ENCODE assay signal across 8 cellular contexts in the genomic region with DNA sequence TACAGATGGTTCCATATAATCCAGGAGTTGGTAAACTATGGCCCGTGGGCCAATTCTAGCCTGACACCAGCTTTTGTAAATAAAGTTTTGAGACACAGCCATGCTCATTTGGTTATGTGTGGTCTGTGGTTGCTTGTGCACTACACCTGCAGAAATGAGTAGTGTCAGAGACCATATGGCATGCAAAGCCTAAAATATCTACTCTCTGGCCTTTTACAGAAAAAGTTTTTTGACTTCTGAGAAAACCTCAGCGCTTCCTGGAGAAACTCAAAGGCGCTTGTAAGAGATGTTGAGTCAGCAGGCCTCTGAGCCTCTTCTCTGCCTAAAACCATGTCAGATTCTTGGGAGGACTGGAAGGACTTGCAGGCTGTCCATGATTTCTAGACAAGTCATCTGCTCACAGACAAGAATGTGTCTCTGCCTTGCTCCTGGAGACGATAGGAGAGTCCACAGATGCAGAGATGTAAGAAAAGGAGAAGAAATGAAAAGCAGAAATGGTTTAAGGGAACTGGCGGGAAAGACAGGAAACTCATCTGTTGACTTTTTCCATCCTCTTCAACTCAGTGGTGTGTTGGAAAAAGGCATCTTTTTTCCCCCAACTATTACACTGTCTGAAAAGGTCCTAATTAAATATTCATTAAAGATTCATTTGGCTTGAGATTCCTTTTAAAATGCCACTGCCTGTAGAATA. TPM values are rescaled to one million over a fixed set of nuclear protein-coding genes. Genes with fewer than 3 reads are reported as not detected.
DNase-seq lines count a peak whose midpoint lies in the region; ATAC-seq and TF ChIP-seq lines count a peak whose summit lies in the region.

No MANE protein-coding gene starts in this region.

- peak; percentile 85 for ATAC-seq in GM18867 (IDR thresholded peaks at IDR 0.05; ENCODE audit: unreplicated experiment)
- ATAC-seq in HG02870 (IDR thresholded peaks at IDR 0.05; ENCODE audit: unreplicated experiment): peak; percentile 81

- peak overlapping the region; percentile 89 for H3K27ac ChIP-seq in effector memory CD4-positive, alpha-beta T cell (ENCODE audit: insufficient read depth, low read length, poor library complexity, severe bottlenecking)
- H3K27ac ChIP-seq in brain microvascular endothelial cell: no peak overlapping the region

- H3K4me3 ChIP-seq in effector memory CD4-positive, alpha-beta T cell (ENCODE audit: insufficient read depth, low read depth, low read length, poor library complexity, severe bottlenecking): peak overlapping the region; percentile 75
- no peak overlapping the region for H3K4me3 ChIP-seq in brain microvascular endothelial cell (ENCODE audit: low read depth, low read length)

- peaks cover 71% of the 10 kb centered on the region for H3K4me1 ChIP-seq in effector memory CD4-positive, alpha-beta T cell (ENCODE audit: control insufficient read depth, insufficient read depth, low read length, poor library complexity, severe bottlenecking)

- in situ Hi-C loops in brain microvascular endothelial cell (cut with HindIII; ENCODE audit: low pct_ligation_motif_present, low sequenced_read_pairs): no loop called here

- H3K9me3 ChIP-seq in effector memory CD4-positive, alpha-beta T cell (ENCODE audit: control insufficient read depth, low read length): no peaks in the 10 kb centered on the region

- H3K36me3 ChIP-seq in effector memory CD4-positive, alpha-beta T cell (ENCODE audit: control insufficient read depth, insufficient read depth, low read length): peaks cover 29% of the 10 kb centered on the region
- H3K36me3 ChIP-seq in brain microvascular endothelial cell (replicated peaks): no peaks in the 10 kb centered on the region

- TF ChIP-seq CTCF in brain microvascular endothelial cell (IDR thresholded peaks at IDR 0.05; ENCODE audit: low read depth, low read length, missing control alignments): no peak

- CTCF ChIA-PET in HEK293T (lab: Yijun Ruan, JAX): no interaction called here

- POLR2A ChIA-PET in HEK293T (lab: Yijun Ruan, JAX): no interaction called here

- H3K27me3 ChIP-seq in effector memory CD4-positive, alpha-beta T cell (replicated peaks; ENCODE audit: control insufficient read depth, insufficient read depth, low read length, poor library complexity, severe bottlenecking): no peaks in the 10 kb centered on the region
- H3K27me3 ChIP-seq in brain microvascular endothelial cell (replicated peaks): no peaks in the 10 kb centered on the region

- DNase-seq in SKM-1 (lab: John Stamatoyannopoulos, UW; ENCODE audit: unreplicated experiment) (peak; percentile 49), HEK293T (ENCODE audit: extremely low spot score) (no peak), ureter (ENCODE audit: low spot score) (no peak), brain microvascular endothelial cell (no peak), amygdala (lab: John Stamatoyannopoulos, UW) (no peak)
- peak; percentile 30 to 51 (median 36) for DNase-seq in effector memory CD4-positive, alpha-beta T cell

TF ChIP-seq in HEK293T, 16 proteins besides CTCF, POLR2A, EP300 and RAD21:
- no peak for TF ChIP-seq FOXK2 (IDR thresholded peaks at IDR 0.05)
- TF ChIP-seq SUZ12 (IDR thresholded peaks at IDR 0.05): no peak
- TF ChIP-seq SP1 (IDR thresholded peaks at IDR 0.05): no peak
- no peak for TF ChIP-seq BHLHE40 (IDR thresholded peaks at IDR 0.05; ENCODE audit: borderline replicate concordance)
- TF ChIP-seq L3MBTL2 (conservative IDR thresholded peaks at IDR 0.05): no peak
- TF ChIP-seq, protein P1, sequence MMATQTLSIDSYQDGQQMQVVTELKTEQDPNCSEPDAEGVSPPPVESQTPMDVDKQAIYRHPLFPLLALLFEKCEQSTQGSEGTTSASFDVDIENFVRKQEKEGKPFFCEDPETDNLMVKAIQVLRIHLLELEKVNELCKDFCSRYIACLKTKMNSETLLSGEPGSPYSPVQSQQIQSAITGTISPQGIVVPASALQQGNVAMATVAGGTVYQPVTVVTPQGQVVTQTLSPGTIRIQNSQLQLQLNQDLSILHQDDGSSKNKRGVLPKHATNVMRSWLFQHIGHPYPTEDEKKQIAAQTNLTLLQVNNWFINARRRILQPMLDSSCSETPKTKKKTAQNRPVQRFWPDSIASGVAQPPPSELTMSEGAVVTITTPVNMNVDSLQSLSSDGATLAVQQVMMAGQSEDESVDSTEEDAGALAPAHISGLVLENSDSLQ (IDR thresholded peaks at IDR 0.05): no peak
- no peak for TF ChIP-seq TARDBP (IDR thresholded peaks at IDR 0.05)
- no peak for TF ChIP-seq CTBP1 (IDR thresholded peaks at IDR 0.05; ENCODE audit: borderline replicate concordance)
- no peak for TF ChIP-seq ZNF384 (IDR thresholded peaks at IDR 0.05)
- TF ChIP-seq NFRKB (IDR thresholded peaks at IDR 0.05): no peak
- no peak for TF ChIP-seq ELF4 (IDR thresholded peaks at IDR 0.05)
- no peak for TF ChIP-seq LEF1 (IDR thresholded peaks at IDR 0.05; ENCODE audit: borderline replicate concordance)
- no peak for TF ChIP-seq FOXA1 (IDR thresholded peaks at IDR 0.05)
- no peak for TF ChIP-seq HDGF (IDR thresholded peaks at IDR 0.05; ENCODE audit: borderline replicate concordance)
- no peak for TF ChIP-seq FOXM1 (IDR thresholded peaks at IDR 0.05; ENCODE audit: borderline replicate concordance)
- no peak for TF ChIP-seq ARNT (IDR thresholded peaks at IDR 0.05)

RNA-seq across cellular contexts. Expression of a gene that starts 5.2 kb away (rescaled TPM):
- total RNA-seq in ureter: 33.2 TPM

Comparison
In these comparisons a context has a peak if more than half of its experiments do, and no peak if none do; other contexts are left out.
1. DNase-seq: peak in SKM-1 (single experiment) and effector memory CD4-positive, alpha-beta T cell (3 of 3); none in HEK293T (single experiment), ureter (single experiment), brain microvascular endothelial cell (single experiment) and amygdala (0 of 56).